ENCODE assay signal across 24 cellular contexts in genomic region chr11:84909740-84910139, GRCh38.
"Had no signal": no experiment of that assay in that cellular context is flagged by ENCODE, and none has a peak within 500 bp of the region (broad histone marks: within the 10 kb centered on the region; RNA-seq: fewer than 3 reads in every experiment).

No MANE protein-coding gene starts in this region.

- H3K27me3 ChIP-seq: heart right ventricle, neutrophil, pancreas, upper lobe of right lung had no signal

- H3K4me1 ChIP-seq: heart right ventricle, left ventricle myocardium inferior, pancreas, psoas muscle, upper lobe of right lung had no signal

- H3K4me3 Mint-ChIP-seq: activated B cell treated with CpG ODN at 0.5 μM for 24 hours; activated CD4-positive, alpha-beta T cell treated with anti-CD3 and anti-CD28 coated beads for 36 hours; activated naive CD8-positive, alpha-beta T cell treated with anti-CD3 and anti-CD28 coated beads for 36 hours; activated T-cell treated with anti-CD3 and anti-CD28 coated beads, Interleukin-2, amount 50 U/mL, for 24 hours; activated T-helper 17 cell treated with anti-CD3 and anti-CD28 coated beads, Interleukin-2, amount 50 U/mL, for 72 hours; central memory CD8-positive, alpha-beta T cell; immature natural killer cell; mesothelial cell of epicardium; natural killer cell had no signal

- H3K4me3 ChIP-seq: coronary artery, heart right ventricle, left ventricle myocardium inferior, pancreas, psoas muscle, upper lobe of right lung had no signal

- H3K27ac ChIP-seq: coronary artery, heart right ventricle, left ventricle myocardium inferior, neutrophil, pancreas, psoas muscle, upper lobe of right lung had no signal

- DNase-seq: activated B cell treated with CpG ODN at 0.5 μM for 24 hours; activated CD4-positive, alpha-beta T cell treated with anti-CD3 and anti-CD28 coated beads for 36 hours; activated CD4-positive, alpha-beta T cell treated with anti-CD3 and anti-CD28 coated beads, Interleukin-2, amount 50 U/mL, for 4 hours; activated CD8-positive, alpha-beta memory T cell treated with anti-CD3 and anti-CD28 coated beads for 24 hours; activated CD8-positive, alpha-beta memory T cell treated with anti-CD3 and anti-CD28 coated beads, Interleukin-2, amount 50 U/mL, for 4 hours; activated naive CD4-positive, alpha-beta T cell; activated naive CD8-positive, alpha-beta T cell treated with anti-CD3 and anti-CD28 coated beads for 36 hours; activated T-cell treated with anti-CD3 and anti-CD28 coated beads, Interleukin-2, amount 50 U/mL, for 24 hours; heart right ventricle; immature natural killer cell; left ventricle myocardium inferior; natural killer cell; pancreas; psoas muscle; right cardiac atrium; stimulated activated CD4-positive, alpha-beta T cell treated with anti-CD3 and anti-CD28 coated beads, Interleukin-4, amount 100 ng/mL, for 24 hours; stimulated activated naive CD4-positive, alpha-beta T cell treated with Interleukin-2 at 50 U/mL for 16 hours; T1000; upper lobe of right lung had no signal

- H3K4me1 Mint-ChIP-seq: activated B cell treated with CpG ODN at 0.5 μM for 24 hours; activated CD4-positive, alpha-beta T cell treated with anti-CD3 and anti-CD28 coated beads for 36 hours; activated naive CD8-positive, alpha-beta T cell treated with anti-CD3 and anti-CD28 coated beads for 36 hours; activated T-helper 17 cell treated with anti-CD3 and anti-CD28 coated beads, Interleukin-2, amount 50 U/mL, for 72 hours; central memory CD8-positive, alpha-beta T cell; immature natural killer cell; natural killer cell had no signal

- H3K36me3 Mint-ChIP-seq: activated naive CD8-positive, alpha-beta T cell treated with anti-CD3 and anti-CD28 coated beads for 36 hours; immature natural killer cell; mesothelial cell of epicardium had no signal

- H3K27ac Mint-ChIP-seq: activated B cell treated with CpG ODN at 0.5 μM for 24 hours; activated CD4-positive, alpha-beta T cell treated with anti-CD3 and anti-CD28 coated beads for 36 hours; activated naive CD8-positive, alpha-beta T cell treated with anti-CD3 and anti-CD28 coated beads for 36 hours; activated T-cell treated with anti-CD3 and anti-CD28 coated beads, Interleukin-2, amount 50 U/mL, for 24 hours; activated T-helper 17 cell treated with anti-CD3 and anti-CD28 coated beads, Interleukin-2, amount 50 U/mL, for 72 hours; immature natural killer cell; mesothelial cell of epicardium; natural killer cell had no signal

- H3K36me3 ChIP-seq: heart right ventricle, left ventricle myocardium inferior, neutrophil, pancreas, upper lobe of right lung had no signal

- ATAC-seq: activated CD4-positive, alpha-beta T cell treated with anti-CD3 and anti-CD28 coated beads for 36 hours; activated T-helper 17 cell treated with anti-CD3 and anti-CD28 coated beads, Interleukin-2, amount 50 U/mL, for 72 hours; heart right ventricle; natural killer cell; pancreas; psoas muscle; right cardiac atrium; upper lobe of right lung had no signal

- H3K9me3 Mint-ChIP-seq: activated B cell treated with CpG ODN at 0.5 μM for 24 hours, mesothelial cell of epicardium had no signal

- H3K9me3 ChIP-seq: heart right ventricle, left ventricle myocardium inferior, neutrophil, pancreas, psoas muscle, upper lobe of right lung had no signal

- H3K27me3 Mint-ChIP-seq: activated B cell treated with CpG ODN at 0.5 μM for 24 hours; activated CD4-positive, alpha-beta T cell treated with anti-CD3 and anti-CD28 coated beads for 36 hours; activated naive CD8-positive, alpha-beta T cell treated with anti-CD3 and anti-CD28 coated beads for 36 hours; activated T-cell treated with anti-CD3 and anti-CD28 coated beads, Interleukin-2, amount 50 U/mL, for 24 hours; activated T-helper 17 cell treated with anti-CD3 and anti-CD28 coated beads, Interleukin-2, amount 50 U/mL, for 72 hours; central memory CD8-positive, alpha-beta T cell had no signal
